Comparison of ENCODE assay signal across 9 cellular contexts in genomic region chr2:182522428-182522896, GRCh38.
DNase-seq lines count a peak whose midpoint lies in the region; ATAC-seq, FAIRE-seq and TF ChIP-seq lines count a peak whose summit lies in the region.
"Had no signal": no experiment of that assay in that cellular context is flagged by ENCODE, and none has a peak within 500 bp of the region (broad histone marks: within the 10 kb centered on the region; RNA-seq: fewer than 3 reads in every experiment).

No MANE protein-coding gene starts in this region.

- H3K27me3 Mint-ChIP-seq in stimulated activated naive CD8-positive, alpha-beta T cell treated with anti-CD3 and anti-CD28 coated beads, Interleukin-15, amount 100 ng/mL, for 72 hours, result no peaks in the 10 kb centered on the region
- H3K27me3 Mint-ChIP-seq in activated T-cell treated with anti-CD3 and anti-CD28 coated beads, Interleukin-2, amount 50 U/mL, for 4 hours (ENCODE audit: low read depth), result peaks cover 2% of the 10 kb centered on the region

- H3K9me3 ChIP-seq in testis, result no peaks in the 10 kb centered on the region

- FAIRE-seq in H54 (lab: Jason Lieb, UNC), result peak; percentile 84

- DNase-seq in H54 (ENCODE audit: insufficient read length, low spot score), result no peak
- DNase-seq in NCI-H82 treated with DMSO at 0.1 percent for 48 hours (lab: John Stamatoyannopoulos, UW; ENCODE audit: unreplicated experiment), result peak; percentile 45
- peak; percentile 63 for DNase-seq in glomerular visceral epithelial cell (ENCODE audit: extremely low spot score)
- DNase-seq in stimulated activated effector memory CD8-positive, alpha-beta T cell treated with anti-CD3 and anti-CD28 coated beads, Interleukin-12 subunit alpha, Interleukin-12 subunit beta, amount 100 ng/mL, for 72 hours (ENCODE audit: low spot score in 2 of 2), result no peak
- no peak for DNase-seq in testis
- DNase-seq in stimulated activated naive CD8-positive, alpha-beta T cell treated with anti-CD3 and anti-CD28 coated beads, Interleukin-15, amount 100 ng/mL, for 72 hours, result no peak
- DNase-seq in activated T-cell treated with anti-CD3 and anti-CD28 coated beads, Interleukin-2, amount 50 U/mL, for 4 hours, result no peak

- no peak overlapping the region for H3K27ac Mint-ChIP-seq in stimulated activated effector memory CD8-positive, alpha-beta T cell treated with anti-CD3 and anti-CD28 coated beads, Interleukin-12 subunit alpha, Interleukin-12 subunit beta, amount 100 ng/mL, for 72 hours
- no peak overlapping the region for H3K27ac Mint-ChIP-seq in stimulated activated naive CD8-positive, alpha-beta T cell treated with anti-CD3 and anti-CD28 coated beads, Interleukin-15, amount 100 ng/mL, for 72 hours

- 24 to 38% methylated on average over 6 of the region's 6 CpGs for WGBS in testis, 2 donors

- TF ChIP-seq POLR2A in H54 (IDR thresholded peaks at IDR 0.05; ENCODE audit: low read depth, low read length), result no peak
- TF ChIP-seq POLR2A in testis (IDR thresholded peaks at IDR 0.05), result no peak

- intact Hi-C loops in testis (cut with DNase I; ENCODE audit: low total_unique reads), result no loop called here

- no peak overlapping the region for H3K4me3 ChIP-seq in testis

- H3K4me1 Mint-ChIP-seq in stimulated activated effector memory CD8-positive, alpha-beta T cell treated with anti-CD3 and anti-CD28 coated beads, Interleukin-12 subunit alpha, Interleukin-12 subunit beta, amount 100 ng/mL, for 72 hours, result no peaks in the 10 kb centered on the region
- H3K4me1 Mint-ChIP-seq in stimulated activated naive CD8-positive, alpha-beta T cell treated with anti-CD3 and anti-CD28 coated beads, Interleukin-15, amount 100 ng/mL, for 72 hours, result no peaks in the 10 kb centered on the region
- no peaks in the 10 kb centered on the region for H3K4me1 Mint-ChIP-seq in activated T-cell treated with anti-CD3 and anti-CD28 coated beads, Interleukin-2, amount 50 U/mL, for 4 hours (ENCODE audit: low read depth)

- H3K36me3 Mint-ChIP-seq in stimulated activated effector memory CD8-positive, alpha-beta T cell treated with anti-CD3 and anti-CD28 coated beads, Interleukin-12 subunit alpha, Interleukin-12 subunit beta, amount 100 ng/mL, for 72 hours, result no peaks in the 10 kb centered on the region
- no peaks in the 10 kb centered on the region for H3K36me3 Mint-ChIP-seq in activated T-cell treated with anti-CD3 and anti-CD28 coated beads, Interleukin-2, amount 50 U/mL, for 4 hours (ENCODE audit: insufficient read depth)

- H3K9me3 Mint-ChIP-seq in stimulated activated effector memory CD8-positive, alpha-beta T cell treated with anti-CD3 and anti-CD28 coated beads, Interleukin-12 subunit alpha, Interleukin-12 subunit beta, amount 100 ng/mL, for 72 hours, result no peaks in the 10 kb centered on the region
- H3K9me3 Mint-ChIP-seq in stimulated activated naive CD8-positive, alpha-beta T cell treated with anti-CD3 and anti-CD28 coated beads, Interleukin-15, amount 100 ng/mL, for 72 hours, result no peaks in the 10 kb centered on the region
- H3K9me3 Mint-ChIP-seq in activated T-cell treated with anti-CD3 and anti-CD28 coated beads, Interleukin-2, amount 50 U/mL, for 4 hours, result no peaks in the 10 kb centered on the region

- no peak overlapping the region for H3K27ac ChIP-seq in testis
- H3K27ac ChIP-seq: KMS-11 had no signal

- H3K4me3 Mint-ChIP-seq in stimulated activated effector memory CD8-positive, alpha-beta T cell treated with anti-CD3 and anti-CD28 coated beads, Interleukin-12 subunit alpha, Interleukin-12 subunit beta, amount 100 ng/mL, for 72 hours, result no peak overlapping the region
- no peak overlapping the region for H3K4me3 Mint-ChIP-seq in stimulated activated naive CD8-positive, alpha-beta T cell treated with anti-CD3 and anti-CD28 coated beads, Interleukin-15, amount 100 ng/mL, for 72 hours
- H3K4me3 Mint-ChIP-seq in activated T-cell treated with anti-CD3 and anti-CD28 coated beads, Interleukin-2, amount 50 U/mL, for 4 hours, result no peak overlapping the region

- H3K27me3 ChIP-seq in testis, result no peaks in the 10 kb centered on the region

- no peak for TF ChIP-seq CTCF in testis (IDR thresholded peaks at IDR 0.05)

- no peaks in the 10 kb centered on the region for H3K36me3 ChIP-seq in testis (ENCODE audit: low read depth, missing control alignments)

- no peaks in the 10 kb centered on the region for H3K4me1 ChIP-seq in testis

- peak; percentile 48 for ATAC-seq in stimulated activated effector memory CD8-positive, alpha-beta T cell treated with anti-CD3 and anti-CD28 coated beads, Interleukin-12 subunit alpha, Interleukin-12 subunit beta, amount 100 ng/mL, for 72 hours
- no peak for ATAC-seq in stimulated activated naive CD8-positive, alpha-beta T cell treated with anti-CD3 and anti-CD28 coated beads, Interleukin-15, amount 100 ng/mL, for 72 hours
- no peak for ATAC-seq in activated T-cell treated with anti-CD3 and anti-CD28 coated beads, Interleukin-2, amount 50 U/mL, for 4 hours
- no peak for ATAC-seq in HG03175 (IDR thresholded peaks at IDR 0.05; ENCODE audit: unreplicated experiment)

Comparison
In these comparisons a context has a peak if more than half of its experiments do, and no peak if none do; other contexts are left out.
1. DNase-seq: peak in NCI-H82 treated with DMSO at 0.1 percent for 48 hours (single experiment) and glomerular visceral epithelial cell (single experiment); none in H54 (single experiment), stimulated activated effector memory CD8-positive, alpha-beta T cell treated with anti-CD3 and anti-CD28 coated beads, Interleukin-12 subunit alpha, Interleukin-12 subunit beta, amount 100 ng/mL, for 72 hours (0 of 2), testis (single experiment), stimulated activated naive CD8-positive, alpha-beta T cell treated with anti-CD3 and anti-CD28 coated beads, Interleukin-15, amount 100 ng/mL, for 72 hours (0 of 2) and activated T-cell treated with anti-CD3 and anti-CD28 coated beads, Interleukin-2, amount 50 U/mL, for 4 hours (single experiment).